Comparison of ENCODE assay signal across 16 cellular contexts in genomic region chr18:46212398-46212797, GRCh38.
DNase-seq lines count a peak whose midpoint lies in the region; ATAC-seq and TF ChIP-seq lines count a peak whose summit lies in the region.
"Had no signal": no experiment of that assay in that cellular context is flagged by ENCODE, and none has a peak within 500 bp of the region (broad histone marks: within the 10 kb centered on the region; RNA-seq: fewer than 3 reads in every experiment).

No MANE protein-coding gene starts in this region.

- intact Hi-C loops in activated CD4-positive, alpha-beta memory T cell treated with anti-CD3 and anti-CD28 coated beads for 36 hours (cut with micrococcal nuclease) = loop anchor here (1.0 kb wide), 3 partner anchors 38 to 57 kb away; no protein-coding TSS in a partner anchor
- intact Hi-C loops in natural killer cell (cut with micrococcal nuclease) = loop anchor here (5.0 kb wide), 1 partner anchor 40 kb away; no protein-coding TSS in a partner anchor

- in situ Hi-C loops in GM23248 (cut with MboI) = no loop called here

- no peak for DNase-seq in activated CD8-positive, alpha-beta memory T cell treated with anti-CD3 and anti-CD28 coated beads, Interleukin-2, amount 10 ng/mL, durations not matched to agents 7 days and 5 days
- no peak for DNase-seq in activated CD8-positive, alpha-beta memory T cell treated with anti-CD3 and anti-CD28 coated beads, Interleukin-2, amount 50 U/mL, for 48 hours
- no peak for DNase-seq in GM23248
- DNase-seq in activated CD4-positive, alpha-beta memory T cell treated with anti-CD3 and anti-CD28 coated beads for 36 hours = no peak
- DNase-seq in natural killer cell = no peak
- no peak for DNase-seq in NCI-H2081 (lab: John Stamatoyannopoulos, UW)
- no peak for DNase-seq in glutamatergic neuron
- DNase-seq: anterior cingulate cortex; effector memory CD4-positive, alpha-beta T cell; mucosa of descending colon; NCI-H2029; Right ventricle myocardium superior; stomach; upper lobe of left lung had no signal

- no peaks in the 10 kb centered on the region for H3K27me3 ChIP-seq in GM23248 (replicated peaks; ENCODE audit: insufficient read depth)
- H3K27me3 ChIP-seq: right atrium auricular region, stomach, upper lobe of left lung had no signal

- H3K4me1 ChIP-seq in GM23248 (ENCODE audit: insufficient read depth) = peaks cover 17% of the 10 kb centered on the region

- H3K36me3 ChIP-seq in GM23248 (ENCODE audit: low read depth) = no peaks in the 10 kb centered on the region; the same call in 1 of the 2 replicates

- ATAC-seq in activated CD8-positive, alpha-beta memory T cell treated with anti-CD3 and anti-CD28 coated beads, Interleukin-2, amount 10 ng/mL, durations not matched to agents 7 days and 5 days = peak; percentile 18
- ATAC-seq in natural killer cell = no peak
- no peak for ATAC-seq in GM21528 (IDR thresholded peaks at IDR 0.05; ENCODE audit: low FRiP score, unreplicated experiment)
- ATAC-seq: mucosa of descending colon had no signal

- no peaks in the 10 kb centered on the region for H3K9me2 ChIP-seq in GM23248 (ENCODE audit: insufficient read depth)

- H4K20me1 ChIP-seq in GM23248 (ENCODE audit: insufficient read depth) = peaks cover 4% of the 10 kb centered on the region; the same call in 1 of the 2 replicates

- peaks cover 100% of the 10 kb centered on the region for H3K79me2 ChIP-seq in GM23248 (ENCODE audit: insufficient read depth)

- H3K27ac ChIP-seq in GM23248 = no peak overlapping the region
- H3K27ac ChIP-seq: right atrium auricular region, stomach, upper lobe of left lung had no signal

- H3K9me3 Mint-ChIP-seq in activated CD8-positive, alpha-beta memory T cell treated with anti-CD3 and anti-CD28 coated beads, Interleukin-2, amount 10 ng/mL, durations not matched to agents 7 days and 5 days (ENCODE audit: low read depth) = no peaks in the 10 kb centered on the region
- H3K9me3 Mint-ChIP-seq in activated CD4-positive, alpha-beta memory T cell treated with anti-CD3 and anti-CD28 coated beads for 36 hours = no peaks in the 10 kb centered on the region
- H3K9me3 Mint-ChIP-seq in natural killer cell (no peaks in the 10 kb centered on the region), glutamatergic neuron (ENCODE audit: unreplicated experiment) (no peaks in the 10 kb centered on the region)

- H2AFZ ChIP-seq in GM23248 = no peak overlapping the region

- no peaks in the 10 kb centered on the region for H3K27me3 Mint-ChIP-seq in activated CD8-positive, alpha-beta memory T cell treated with anti-CD3 and anti-CD28 coated beads, Interleukin-2, amount 10 ng/mL, durations not matched to agents 7 days and 5 days
- no peaks in the 10 kb centered on the region for H3K27me3 Mint-ChIP-seq in activated CD4-positive, alpha-beta memory T cell treated with anti-CD3 and anti-CD28 coated beads for 36 hours
- H3K27me3 Mint-ChIP-seq in natural killer cell (ENCODE audit: low read depth in 2 of 2) (no peaks in the 10 kb centered on the region), glutamatergic neuron (ENCODE audit: unreplicated experiment) (no peaks in the 10 kb centered on the region)

- peak overlapping the region; percentile 67 for H3K27ac Mint-ChIP-seq in activated CD8-positive, alpha-beta memory T cell treated with anti-CD3 and anti-CD28 coated beads, Interleukin-2, amount 10 ng/mL, durations not matched to agents 7 days and 5 days
- peak overlapping the region; percentile 57 for H3K27ac Mint-ChIP-seq in activated CD4-positive, alpha-beta memory T cell treated with anti-CD3 and anti-CD28 coated beads for 36 hours
- H3K27ac Mint-ChIP-seq in natural killer cell (peak overlapping the region; percentile 50 to 80), glutamatergic neuron (ENCODE audit: unreplicated experiment) (no peak overlapping the region)

- H3K4me3 Mint-ChIP-seq in activated CD8-positive, alpha-beta memory T cell treated with anti-CD3 and anti-CD28 coated beads, Interleukin-2, amount 10 ng/mL, durations not matched to agents 7 days and 5 days = no peak overlapping the region
- no peak overlapping the region for H3K4me3 Mint-ChIP-seq in activated CD4-positive, alpha-beta memory T cell treated with anti-CD3 and anti-CD28 coated beads for 36 hours
- peak overlapping the region; percentile 47 for H3K4me3 Mint-ChIP-seq in natural killer cell
- no peak overlapping the region for H3K4me3 Mint-ChIP-seq in glutamatergic neuron (ENCODE audit: unreplicated experiment)

- H3K9me3 ChIP-seq in GM23248 (ENCODE audit: low read depth) = no peaks in the 10 kb centered on the region
- H3K9me3 ChIP-seq: mucosa of descending colon, right atrium auricular region, stomach, upper lobe of left lung had no signal

- H3K4me1 Mint-ChIP-seq in activated CD8-positive, alpha-beta memory T cell treated with anti-CD3 and anti-CD28 coated beads, Interleukin-2, amount 10 ng/mL, durations not matched to agents 7 days and 5 days = peaks cover 62% of the 10 kb centered on the region
- peaks cover 87% of the 10 kb centered on the region for H3K4me1 Mint-ChIP-seq in activated CD4-positive, alpha-beta memory T cell treated with anti-CD3 and anti-CD28 coated beads for 36 hours (ENCODE audit: low read depth)
- H3K4me1 Mint-ChIP-seq in natural killer cell = peaks cover 63 to 70% of the 10 kb centered on the region in 2 donors
- H3K4me1 Mint-ChIP-seq in glutamatergic neuron (ENCODE audit: low read depth, unreplicated experiment) = peaks cover 4% of the 10 kb centered on the region

- H3K36me3 Mint-ChIP-seq in activated CD8-positive, alpha-beta memory T cell treated with anti-CD3 and anti-CD28 coated beads, Interleukin-2, amount 10 ng/mL, durations not matched to agents 7 days and 5 days = peaks cover 27% of the 10 kb centered on the region
- H3K36me3 Mint-ChIP-seq in activated CD4-positive, alpha-beta memory T cell treated with anti-CD3 and anti-CD28 coated beads for 36 hours = peaks cover 18% of the 10 kb centered on the region
- H3K36me3 Mint-ChIP-seq in natural killer cell (peaks cover 9% of the 10 kb centered on the region), glutamatergic neuron (ENCODE audit: unreplicated experiment) (no peaks in the 10 kb centered on the region)

- TF ChIP-seq CTCF in natural killer cell (IDR thresholded peaks at IDR 0.05) = no peak
- TF ChIP-seq CTCF in glutamatergic neuron (IDR thresholded peaks at IDR 0.05; ENCODE audit: partially characterized antibody, unreplicated experiment) = no peak

- H3K9ac ChIP-seq in GM23248 = no peak overlapping the region

- CTCF ChIA-PET in activated CD8-positive, alpha-beta memory T cell treated with anti-CD3 and anti-CD28 coated beads, Interleukin-2, amount 10 ng/mL, durations not matched to agents 7 days and 5 days (lab: Charles Lee) = interaction anchor here (0.9 to 4.8 kb wide), 7 partner anchors 9 to 445 kb away, joined by 3 to 35 read pairs (median 4); partner anchors contain the start of gene LOXHD1
- CTCF ChIA-PET in activated CD4-positive, alpha-beta memory T cell treated with anti-CD3 and anti-CD28 coated beads for 36 hours (lab: Charles Lee) = interaction anchor here (0.9 to 10.0 kb wide), 12 partner anchors 11 to 286 kb away, joined by 3 to 125 read pairs (median 4); a partner anchor contains a TSS

- no peaks in the 10 kb centered on the region for H3F3A ChIP-seq in GM23248 (ENCODE audit: insufficient read depth)

- H3K4me3 ChIP-seq in GM23248 = no peak overlapping the region
- H3K4me3 ChIP-seq: mucosa of descending colon, right atrium auricular region, stomach, upper lobe of left lung had no signal

- 96% methylated on average over 2 of the region's 2 CpGs for WGBS in GM23248 (ENCODE audit: low coverage in 1 of 2, low lambda C conversion rate in 2 of 2, missing lambda C conversion rate in 2 of 2), 2 experiments

- peak overlapping the region; percentile 26 for H3K4me2 ChIP-seq in GM23248 (ENCODE audit: unreplicated experiment)

- POLR2A ChIA-PET in activated CD4-positive, alpha-beta memory T cell treated with anti-CD3 and anti-CD28 coated beads for 36 hours (lab: Charles Lee) = interaction anchor here (1.0 to 1.4 kb wide), 2 partner anchors 36 to 38 kb away, joined by 3 read pairs; no protein-coding TSS in a partner anchor
